2 cellular contexts compared by ENCODE assay signal in the genomic region with DNA sequence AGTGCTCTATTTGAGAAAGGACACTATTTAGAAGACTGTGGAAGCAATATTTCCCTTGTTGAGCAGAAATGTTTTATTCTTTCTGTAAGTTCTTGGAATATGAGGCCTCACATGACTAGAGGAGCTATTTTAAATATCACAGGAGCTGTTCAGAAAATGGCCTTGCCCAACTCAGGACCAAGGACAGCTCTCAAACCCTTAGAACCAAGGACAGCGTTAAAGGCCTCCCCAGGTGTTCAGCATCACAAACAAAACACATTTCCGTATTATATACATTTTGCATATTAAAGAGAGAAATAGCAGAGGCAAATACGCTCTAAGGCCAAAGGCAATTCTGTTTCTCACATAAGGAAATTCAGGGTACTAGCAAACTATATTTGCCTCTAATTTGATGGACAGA.
TF ChIP-seq lines count a peak whose summit lies in the region.

No MANE protein-coding gene starts in this region.

TF ChIP-seq in HEK293, 187 proteins besides CTCF, POLR2A, EP300 and RAD21 (continued from another document):
- TF ChIP-seq REST (tag by site-specific recombination; IDR thresholded peaks at IDR 0.05) = peak; percentile 97

TF ChIP-seq in K562, 482 proteins besides CTCF, POLR2A, EP300 and RAD21 (continued from another document and continues in another):
- no peak for TF ChIP-seq NKRF (IDR thresholded peaks at IDR 0.05; ENCODE audit: borderline replicate concordance)
- TF ChIP-seq TEAD1 (CRISPR knock-in tag; IDR thresholded peaks at IDR 0.05) = no peak
- no peak for TF ChIP-seq ETS2 (tag; IDR thresholded peaks at IDR 0.05; ENCODE audit: borderline replicate concordance, poor library complexity, severe bottlenecking)
- no peak for TF ChIP-seq DMBX1 (CRISPR knock-in tag; IDR thresholded peaks at IDR 0.05; ENCODE audit: borderline replicate concordance)
- TF ChIP-seq PPARD (CRISPR knock-in tag; IDR thresholded peaks at IDR 0.05) = no peak
- TF ChIP-seq RCOR1 (IDR thresholded peaks at IDR 0.05; ENCODE audit: borderline replicate concordance in 1 of 2, low read depth in 2 of 2, low read length in 2 of 2) = peak in 1 of 2 experiments; percentile 38; a peak in 1 of 4 replicates
- TF ChIP-seq NONO (IDR thresholded peaks at IDR 0.05; ENCODE audit: low read depth in 2 of 2, low read length in 1 of 2) = no peak
- TF ChIP-seq MYNN (IDR thresholded peaks at IDR 0.05) = no peak
- peak; percentile 47; the same call in 1 of the 2 replicates for TF ChIP-seq MYNN (CRISPR knock-in tag; IDR thresholded peaks at IDR 0.05)
- TF ChIP-seq FOXJ3 (CRISPR knock-in tag; IDR thresholded peaks at IDR 0.05) = no peak
- TF ChIP-seq ZNF766 (CRISPR knock-in tag; conservative IDR thresholded peaks at IDR 0.05) = peak; percentile 48; the same call in 1 of the 2 replicates
- no peak for TF ChIP-seq SREBF1 (IDR thresholded peaks at IDR 0.05; ENCODE audit: borderline replicate concordance, low read depth, low read length)
- TF ChIP-seq REST (CRISPR knock-in tag; IDR thresholded peaks at IDR 0.05; ENCODE audit: low read depth) = peak; percentile 90
- no peak for TF ChIP-seq HDAC3 (IDR thresholded peaks at IDR 0.05; ENCODE audit: borderline replicate concordance, partially characterized antibody)
- TF ChIP-seq ZBTB8A (IDR thresholded peaks at IDR 0.05; ENCODE audit: partially characterized antibody) = no peak
- TF ChIP-seq ZNF778 (CRISPR knock-in tag; IDR thresholded peaks at IDR 0.05) = no peak
- no peak for TF ChIP-seq ZSCAN29 (IDR thresholded peaks at IDR 0.05)
- no peak for TF ChIP-seq DDX20 (tag; IDR thresholded peaks at IDR 0.05; ENCODE audit: low read depth)
- no peak for TF ChIP-seq CHD2 (IDR thresholded peaks at IDR 0.05; ENCODE audit: low read depth, low read length)
- no peak for TF ChIP-seq TCF3 (CRISPR knock-in tag; IDR thresholded peaks at IDR 0.05)
- TF ChIP-seq SMARCC2 (IDR thresholded peaks at IDR 0.05; ENCODE audit: low read depth) = no peak
- TF ChIP-seq KLF6 (CRISPR knock-in tag; IDR thresholded peaks at IDR 0.05; ENCODE audit: borderline replicate concordance) = no peak
- peak in 1 of 2 experiments; percentile 73; a peak in 1 of 4 replicates for TF ChIP-seq SIN3A (IDR thresholded peaks at IDR 0.05; ENCODE audit: borderline replicate concordance in 2 of 2, control insufficient read depth in 1 of 2, low read depth in 2 of 2, low read length in 2 of 2)
- TF ChIP-seq MAZ (CRISPR knock-in tag; conservative IDR thresholded peaks at IDR 0.05 in 1 of 2, IDR thresholded peaks at IDR 0.05 in 1 of 2) = 0 out of 4 replicates have a peak, but pooled peaks of 1 of the 2 experiments have one; percentile 18
- TF ChIP-seq HDGF (IDR thresholded peaks at IDR 0.05) = no peak
- peak; percentile 86; the same call in 1 of the 2 replicates for TF ChIP-seq PRMT5 (CRISPR knock-in tag; IDR thresholded peaks at IDR 0.05)
- TF ChIP-seq, protein P1, sequence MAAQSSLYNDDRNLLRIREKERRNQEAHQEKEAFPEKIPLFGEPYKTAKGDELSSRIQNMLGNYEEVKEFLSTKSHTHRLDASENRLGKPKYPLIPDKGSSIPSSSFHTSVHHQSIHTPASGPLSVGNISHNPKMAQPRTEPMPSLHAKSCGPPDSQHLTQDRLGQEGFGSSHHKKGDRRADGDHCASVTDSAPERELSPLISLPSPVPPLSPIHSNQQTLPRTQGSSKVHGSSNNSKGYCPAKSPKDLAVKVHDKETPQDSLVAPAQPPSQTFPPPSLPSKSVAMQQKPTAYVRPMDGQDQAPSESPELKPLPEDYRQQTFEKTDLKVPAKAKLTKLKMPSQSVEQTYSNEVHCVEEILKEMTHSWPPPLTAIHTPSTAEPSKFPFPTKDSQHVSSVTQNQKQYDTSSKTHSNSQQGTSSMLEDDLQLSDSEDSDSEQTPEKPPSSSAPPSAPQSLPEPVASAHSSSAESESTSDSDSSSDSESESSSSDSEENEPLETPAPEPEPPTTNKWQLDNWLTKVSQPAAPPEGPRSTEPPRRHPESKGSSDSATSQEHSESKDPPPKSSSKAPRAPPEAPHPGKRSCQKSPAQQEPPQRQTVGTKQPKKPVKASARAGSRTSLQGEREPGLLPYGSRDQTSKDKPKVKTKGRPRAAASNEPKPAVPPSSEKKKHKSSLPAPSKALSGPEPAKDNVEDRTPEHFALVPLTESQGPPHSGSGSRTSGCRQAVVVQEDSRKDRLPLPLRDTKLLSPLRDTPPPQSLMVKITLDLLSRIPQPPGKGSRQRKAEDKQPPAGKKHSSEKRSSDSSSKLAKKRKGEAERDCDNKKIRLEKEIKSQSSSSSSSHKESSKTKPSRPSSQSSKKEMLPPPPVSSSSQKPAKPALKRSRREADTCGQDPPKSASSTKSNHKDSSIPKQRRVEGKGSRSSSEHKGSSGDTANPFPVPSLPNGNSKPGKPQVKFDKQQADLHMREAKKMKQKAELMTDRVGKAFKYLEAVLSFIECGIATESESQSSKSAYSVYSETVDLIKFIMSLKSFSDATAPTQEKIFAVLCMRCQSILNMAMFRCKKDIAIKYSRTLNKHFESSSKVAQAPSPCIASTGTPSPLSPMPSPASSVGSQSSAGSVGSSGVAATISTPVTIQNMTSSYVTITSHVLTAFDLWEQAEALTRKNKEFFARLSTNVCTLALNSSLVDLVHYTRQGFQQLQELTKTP (IDR thresholded peaks at IDR 0.05; ENCODE audit: low read depth in 1 of 2, partially characterized antibody in 2 of 2) = peak in 1 of 2 experiments; percentile 62
- TF ChIP-seq GATA2 (CRISPR knock-in tag; IDR thresholded peaks at IDR 0.05) = no peak
- TF ChIP-seq CTBP1 (IDR thresholded peaks at IDR 0.05; ENCODE audit: borderline replicate concordance) = no peak
- TF ChIP-seq RBM25 (IDR thresholded peaks at IDR 0.05; ENCODE audit: low read depth, low read length, severe bottlenecking) = no peak
- TF ChIP-seq EHMT2 (IDR thresholded peaks at IDR 0.05) = peak; percentile 95
- no peak for TF ChIP-seq ETV1 (tag; conservative IDR thresholded peaks at IDR 0.05; ENCODE audit: low read depth)
- TF ChIP-seq PHF8 (IDR thresholded peaks at IDR 0.05; ENCODE audit: borderline replicate concordance, low read length) = no peak
- TF ChIP-seq ESRRA (IDR thresholded peaks at IDR 0.05; ENCODE audit: borderline replicate concordance, low read depth) = no peak
- peak; percentile 79 for TF ChIP-seq NCOA6 (IDR thresholded peaks at IDR 0.05)
- peak; percentile 88 for TF ChIP-seq NCOA1 (IDR thresholded peaks at IDR 0.05; ENCODE audit: low read depth)
- TF ChIP-seq KDM2B (CRISPR knock-in tag; IDR thresholded peaks at IDR 0.05) = no peak
- TF ChIP-seq ZBTB40 (IDR thresholded peaks at IDR 0.05) = peak; percentile 56; the same call in 1 of the 2 replicates
- no peak for TF ChIP-seq ZBTB40 (CRISPR knock-in tag; IDR thresholded peaks at IDR 0.05)
- no peak for TF ChIP-seq PYGO2 (tag; IDR thresholded peaks at IDR 0.05)
- TF ChIP-seq ZNF197 (CRISPR knock-in tag; IDR thresholded peaks at IDR 0.05; ENCODE audit: low read depth) = no peak
- TF ChIP-seq FOXA1 (IDR thresholded peaks at IDR 0.05; ENCODE audit: borderline replicate concordance) = no peak
- TF ChIP-seq PURB (CRISPR knock-in tag; IDR thresholded peaks at IDR 0.05; ENCODE audit: low read depth) = no peak
- TF ChIP-seq, protein P2, sequence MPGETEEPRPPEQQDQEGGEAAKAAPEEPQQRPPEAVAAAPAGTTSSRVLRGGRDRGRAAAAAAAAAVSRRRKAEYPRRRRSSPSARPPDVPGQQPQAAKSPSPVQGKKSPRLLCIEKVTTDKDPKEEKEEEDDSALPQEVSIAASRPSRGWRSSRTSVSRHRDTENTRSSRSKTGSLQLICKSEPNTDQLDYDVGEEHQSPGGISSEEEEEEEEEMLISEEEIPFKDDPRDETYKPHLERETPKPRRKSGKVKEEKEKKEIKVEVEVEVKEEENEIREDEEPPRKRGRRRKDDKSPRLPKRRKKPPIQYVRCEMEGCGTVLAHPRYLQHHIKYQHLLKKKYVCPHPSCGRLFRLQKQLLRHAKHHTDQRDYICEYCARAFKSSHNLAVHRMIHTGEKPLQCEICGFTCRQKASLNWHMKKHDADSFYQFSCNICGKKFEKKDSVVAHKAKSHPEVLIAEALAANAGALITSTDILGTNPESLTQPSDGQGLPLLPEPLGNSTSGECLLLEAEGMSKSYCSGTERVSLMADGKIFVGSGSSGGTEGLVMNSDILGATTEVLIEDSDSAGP (CRISPR knock-in tag; IDR thresholded peaks at IDR 0.05) = no peak
